In the genomic region with DNA sequence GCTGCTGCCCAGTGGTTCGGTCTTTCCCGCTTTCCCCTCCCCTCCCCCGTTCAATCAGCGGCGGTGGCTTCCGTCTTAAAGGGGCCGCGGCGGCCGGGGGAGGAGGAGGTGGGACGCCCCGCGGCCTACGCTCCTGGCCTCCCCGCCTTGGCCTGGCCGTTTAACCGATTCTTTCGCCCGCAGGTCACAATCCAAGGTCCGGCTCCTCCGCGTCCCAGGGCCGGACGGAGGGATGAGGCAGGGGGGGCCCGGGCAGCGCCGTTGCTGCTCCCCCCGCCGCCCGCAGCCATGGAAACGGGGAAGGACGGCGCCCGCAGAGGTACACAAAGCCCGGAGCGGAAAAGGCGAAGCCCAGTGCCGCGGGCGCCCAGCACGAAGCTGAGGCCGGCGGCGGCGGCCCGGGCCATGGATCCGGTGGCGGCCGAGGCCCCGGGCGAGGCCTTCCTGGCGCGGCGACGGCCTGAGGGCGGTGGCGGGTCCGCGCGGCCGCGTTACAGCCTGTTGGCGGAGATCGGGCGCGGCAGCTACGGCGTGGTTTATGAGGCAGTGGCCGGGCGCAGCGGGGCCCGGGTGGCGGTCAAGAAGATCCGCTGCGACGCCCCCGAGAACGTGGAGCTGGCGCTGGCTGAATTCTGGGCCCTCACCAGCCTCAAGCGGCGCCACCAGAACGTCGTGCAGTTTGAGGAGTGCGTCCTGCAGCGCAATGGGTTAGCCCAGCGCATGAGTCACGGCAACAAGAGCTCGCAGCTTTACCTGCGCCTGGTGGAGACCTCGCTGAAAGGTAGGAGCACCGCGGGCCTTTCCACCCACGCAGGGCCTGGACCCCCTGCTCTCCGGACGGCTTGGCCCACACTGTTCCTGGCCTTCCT, we compare ENCODE assay signal across 8 cellular contexts. TPM values are rescaled to one million over a fixed set of nuclear protein-coding genes. Genes with fewer than 3 reads are reported as not detected.
A peak's percentile ranks its signal among the peaks of the same experiment; 100 is the strongest.
DNase-seq lines count a peak whose midpoint lies in the region; ATAC-seq and TF ChIP-seq lines count a peak whose summit lies in the region.

No MANE protein-coding gene starts in this region.

- no peak for TF ChIP-seq CTCF in mucosa of descending colon (IDR thresholded peaks at IDR 0.05)

- H3K4me3 ChIP-seq in mucosa of descending colon: peak overlapping the region; percentile 95

- H3K36me3 ChIP-seq in mucosa of descending colon (ENCODE audit: low read depth): peaks cover 4% of the 10 kb centered on the region

- no peaks in the 10 kb centered on the region for H3K9me3 ChIP-seq in mucosa of descending colon

- peaks cover 31% of the 10 kb centered on the region for H3K4me1 ChIP-seq in mucosa of descending colon (ENCODE audit: low read depth)

- ATAC-seq in GM19455 (IDR thresholded peaks at IDR 0.05; ENCODE audit: unreplicated experiment) (peak; percentile 60), HG03575 (IDR thresholded peaks at IDR 0.05; ENCODE audit: extremely low read depth, insufficient number of reproducible peaks, low FRiP score, unreplicated experiment) (peak; percentile 27), mucosa of descending colon (peak; percentile 86)

- DNase-seq in CMK (ENCODE audit: low read depth) (peak; percentile 84), NOMO-1 treated with dmso at 0.1 percent for 144 hours (lab: John Stamatoyannopoulos, UW; ENCODE audit: unreplicated experiment) (peak; percentile 76), epidermal melanocyte (ENCODE audit: insufficient read length, low spot score) (peak; percentile 84), mucosa of descending colon (peak; percentile 88 to 89 (median 89))
- DNase-seq in activated CD8-positive, alpha-beta memory T cell treated with anti-CD3 and anti-CD28 coated beads, Interleukin-2, amount 50 U/mL, for 48 hours: peak; percentile 88
- peak; percentile 72 to 74 for DNase-seq in stimulated activated CD8-positive, alpha-beta memory T cell treated with anti-CD3 and anti-CD28 coated beads, Interleukin-4, amount 100 ng/mL, for 1 hour (ENCODE audit: low read depth in 2 of 2, low spot score in 1 of 2)

- intact Hi-C loops in mucosa of descending colon (cut with DNase I, micrococcal nuclease): no loop called here

RNA-seq across cellular contexts. Expression of a gene that starts 1.2 kb away (rescaled TPM):
- 10 to 100 TPM; 20.2 to 23.3 (median 22.2) TPM for total RNA-seq in mucosa of descending colon

Comparison
In these comparisons a context has a peak if more than half of its experiments do, and no peak if none do; other contexts are left out.
1. Peak in every context shown above with its lines: DNase-seq, ATAC-seq and H3K4me3 ChIP-seq.
2. ATAC-seq: peak in every context shown above with its lines; median percentile 86 in mucosa of descending colon; 60 in GM19455; 27 in HG03575.